19 cellular contexts compared by ENCODE assay signal in the genomic region with DNA sequence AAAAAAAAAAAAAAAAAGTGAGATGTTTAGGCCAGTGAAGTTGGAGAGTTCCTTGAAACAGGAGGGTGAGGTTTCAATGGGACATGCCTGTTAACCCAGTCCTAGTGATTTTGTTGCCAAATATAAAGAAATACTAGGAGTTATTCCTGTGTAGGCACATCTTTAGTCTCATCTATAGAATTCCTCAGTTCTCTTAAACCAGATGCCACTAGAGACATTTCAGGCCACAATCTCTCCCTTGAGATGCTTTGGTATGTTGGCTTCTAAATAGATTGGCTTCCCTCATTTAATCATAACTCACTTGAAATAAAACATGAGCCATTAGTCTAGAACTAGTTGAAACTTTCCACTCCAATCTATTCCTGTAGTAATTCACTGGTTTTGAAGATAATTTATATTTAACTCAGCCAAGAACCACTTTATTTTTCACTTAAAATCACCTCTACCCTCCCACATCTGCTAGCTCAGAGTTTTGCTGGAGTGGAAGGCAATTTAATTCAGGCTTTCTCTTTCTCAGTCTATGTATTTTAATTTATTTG. TPM values are rescaled to one million over a fixed set of nuclear protein-coding genes. Genes with fewer than 3 reads are reported as not detected.
DNase-seq lines count a peak whose midpoint lies in the region; ATAC-seq and TF ChIP-seq lines count a peak whose summit lies in the region.
"Had no signal": no experiment of that assay in that cellular context is flagged by ENCODE, and none has a peak within 500 bp of the region (broad histone marks: within the 10 kb centered on the region; RNA-seq: fewer than 3 reads in every experiment).

No MANE protein-coding gene starts in this region.

- H3K9me3 Mint-ChIP-seq in activated naive CD4-positive, alpha-beta T cell treated with anti-CD3 and anti-CD28 coated beads, Interleukin-2, amount 10 ng/mL, durations not matched to agents 7 days and 5 days = no peaks in the 10 kb centered on the region
- no peaks in the 10 kb centered on the region for H3K9me3 Mint-ChIP-seq in activated CD4-positive, alpha-beta T cell treated with anti-CD3 and anti-CD28 coated beads for 36 hours (ENCODE audit: low read depth)
- H3K9me3 Mint-ChIP-seq: CD8-positive, alpha-beta T cell; HFFc6 had no signal

- no peaks in the 10 kb centered on the region for H3K36me3 Mint-ChIP-seq in activated naive CD4-positive, alpha-beta T cell treated with anti-CD3 and anti-CD28 coated beads, Interleukin-2, amount 10 ng/mL, durations not matched to agents 7 days and 5 days
- no peaks in the 10 kb centered on the region for H3K36me3 Mint-ChIP-seq in activated CD4-positive, alpha-beta T cell treated with anti-CD3 and anti-CD28 coated beads for 36 hours (ENCODE audit: low read depth)

- H3K9ac ChIP-seq in SK-N-SH = no peak overlapping the region
- H3K9ac ChIP-seq: KMS-11 had no signal

- H3K79me2 ChIP-seq in SK-N-SH (ENCODE audit: insufficient read depth) = no peaks in the 10 kb centered on the region

- H3K27ac ChIP-seq in SK-N-SH (ENCODE audit: low read depth in 2 of 2, low read length in 1 of 2) (no peak overlapping the region), transverse colon (no peak overlapping the region)
- H3K27ac ChIP-seq: KMS-11, PC-9 had no signal

- H4K20me1 ChIP-seq in SK-N-SH (ENCODE audit: insufficient read depth) = no peaks in the 10 kb centered on the region

- TF ChIP-seq CTCF in SK-N-SH (IDR thresholded peaks at IDR 0.05) = no peak
- TF ChIP-seq CTCF in fibroblast of the aortic adventitia (IDR thresholded peaks at IDR 0.05; ENCODE audit: insufficient read depth, low read length) = no peak
- TF ChIP-seq CTCF in transverse colon (IDR thresholded peaks at IDR 0.05) = no peak

- no peak overlapping the region for H3K27ac Mint-ChIP-seq in activated naive CD4-positive, alpha-beta T cell treated with anti-CD3 and anti-CD28 coated beads, Interleukin-2, amount 10 ng/mL, durations not matched to agents 7 days and 5 days
- no peak overlapping the region for H3K27ac Mint-ChIP-seq in activated CD4-positive, alpha-beta T cell treated with anti-CD3 and anti-CD28 coated beads for 36 hours
- H3K27ac Mint-ChIP-seq: CD8-positive, alpha-beta T cell; HFFc6 had no signal

- peaks cover 4% of the 10 kb centered on the region for H3K27me3 Mint-ChIP-seq in activated naive CD4-positive, alpha-beta T cell treated with anti-CD3 and anti-CD28 coated beads, Interleukin-2, amount 10 ng/mL, durations not matched to agents 7 days and 5 days
- H3K27me3 Mint-ChIP-seq in activated CD4-positive, alpha-beta T cell treated with anti-CD3 and anti-CD28 coated beads for 36 hours = no peaks in the 10 kb centered on the region

- DNase-seq in GM03348 (ENCODE audit: low spot score) = peak; percentile 27
- no peak for DNase-seq in SK-N-SH
- peak; percentile 21 for DNase-seq in fibroblast of the aortic adventitia (ENCODE audit: low read depth)
- no peak for DNase-seq in activated naive CD4-positive, alpha-beta T cell treated with anti-CD3 and anti-CD28 coated beads, Interleukin-2, amount 10 ng/mL, durations not matched to agents 7 days and 5 days
- DNase-seq in activated CD4-positive, alpha-beta T cell treated with anti-CD3 and anti-CD28 coated beads for 36 hours = no peak
- DNase-seq in NCI-H748 (lab: John Stamatoyannopoulos, UW; ENCODE audit: unreplicated experiment) = no peak
- DNase-seq in transverse colon = no peak
- DNase-seq: ACHN; BE2C; CD8-positive, alpha-beta T cell; DMS53; HFFc6; NCI-H1417 treated with DMSO at 0.1 percent for 48 hours; NCI-H1930; NCI-H226; NCI-H524; PC-9; SW 1271 had no signal

- no peak overlapping the region for H3K4me2 ChIP-seq in SK-N-SH
- H3K4me2 ChIP-seq: KMS-11, PC-9 had no signal

- no peaks in the 10 kb centered on the region for H3K4me1 Mint-ChIP-seq in activated naive CD4-positive, alpha-beta T cell treated with anti-CD3 and anti-CD28 coated beads, Interleukin-2, amount 10 ng/mL, durations not matched to agents 7 days and 5 days
- H3K4me1 Mint-ChIP-seq in activated CD4-positive, alpha-beta T cell treated with anti-CD3 and anti-CD28 coated beads for 36 hours = no peaks in the 10 kb centered on the region

- H3K4me1 ChIP-seq in SK-N-SH (ENCODE audit: control insufficient read depth in 1 of 2, insufficient read depth in 2 of 2, low read depth in 1 of 2, low read length in 1 of 2) (no peaks in the 10 kb centered on the region), transverse colon (peaks cover 0 to 3% (median 0%) of the 10 kb centered on the region in 4 donors)
- H3K4me1 ChIP-seq: BE2C had no signal

- no peaks in the 10 kb centered on the region for H3K36me3 ChIP-seq in SK-N-SH (replicated peaks in 1 of 2; ENCODE audit: control insufficient read depth in 1 of 2, insufficient read depth in 2 of 2, low read length in 1 of 2)
- H3K36me3 ChIP-seq in transverse colon = no peaks in the 10 kb centered on the region
- H3K36me3 ChIP-seq: BE2C had no signal

- H2AFZ ChIP-seq in SK-N-SH (ENCODE audit: low read depth) = no peak overlapping the region
- H2AFZ ChIP-seq: PC-9 had no signal

- CTCF ChIA-PET in SK-N-SH (lab: Yijun Ruan, JAX) = no interaction called here
- CTCF ChIA-PET in activated naive CD4-positive, alpha-beta T cell treated with anti-CD3 and anti-CD28 coated beads, Interleukin-2, amount 10 ng/mL, durations not matched to agents 7 days and 5 days (lab: Charles Lee) = no interaction called here
- CTCF ChIA-PET in activated CD4-positive, alpha-beta T cell treated with anti-CD3 and anti-CD28 coated beads for 36 hours (lab: Charles Lee) = no interaction called here

- H3K9me3 ChIP-seq in SK-N-SH (no peaks in the 10 kb centered on the region), transverse colon (no peaks in the 10 kb centered on the region)
- H3K9me3 ChIP-seq: BE2C had no signal

- no peaks in the 10 kb centered on the region for H3F3A ChIP-seq in SK-N-SH (replicated peaks; ENCODE audit: insufficient read depth)

- no peak for TF ChIP-seq RAD21 in SK-N-SH (IDR thresholded peaks at IDR 0.05; ENCODE audit: low read length)

- intact Hi-C loops in activated CD4-positive, alpha-beta T cell treated with anti-CD3 and anti-CD28 coated beads for 36 hours (cut with DNase I, micrococcal nuclease) = no loop called here
- intact Hi-C loops in transverse colon (cut with DNase I; ENCODE audit: low total_unique reads) = no loop called here

- POLR2A ChIA-PET in SK-N-SH (lab: Yijun Ruan, JAX) = no interaction called here
- POLR2A ChIA-PET in activated CD4-positive, alpha-beta T cell treated with anti-CD3 and anti-CD28 coated beads for 36 hours (lab: Charles Lee) = no interaction called here

- H3K27me3 ChIP-seq in SK-N-SH (ENCODE audit: insufficient read depth) = no peaks in the 10 kb centered on the region
- no peaks in the 10 kb centered on the region for H3K27me3 ChIP-seq in transverse colon
- H3K27me3 ChIP-seq: BE2C had no signal

- TF ChIP-seq POLR2A in transverse colon (IDR thresholded peaks at IDR 0.05) = no peak

- H3K9me2 ChIP-seq in SK-N-SH = no peaks in the 10 kb centered on the region

- TF ChIP-seq EP300 in SK-N-SH (IDR thresholded peaks at IDR 0.05; ENCODE audit: borderline replicate concordance in 1 of 2, low read depth in 1 of 2, low read length in 1 of 2) (no peak), transverse colon (IDR thresholded peaks at IDR 0.05; ENCODE audit: low read depth) (no peak)

- in situ Hi-C loops in transverse colon (cut with MboI; ENCODE audit: low pct_ligation_motif_present in 1 of 4, low pct_unique_long_range_greater_than_20kb in 1 of 4, low sequenced_read_pairs in 3 of 4) = no loop called here

- ATAC-seq in activated CD4-positive, alpha-beta T cell treated with anti-CD3 and anti-CD28 coated beads for 36 hours = no peak
- ATAC-seq: CD8-positive, alpha-beta T cell had no signal

- H3K4me3 Mint-ChIP-seq in activated naive CD4-positive, alpha-beta T cell treated with anti-CD3 and anti-CD28 coated beads, Interleukin-2, amount 10 ng/mL, durations not matched to agents 7 days and 5 days = no peak overlapping the region
- H3K4me3 Mint-ChIP-seq in activated CD4-positive, alpha-beta T cell treated with anti-CD3 and anti-CD28 coated beads for 36 hours = no peak overlapping the region
- H3K4me3 Mint-ChIP-seq: CD8-positive, alpha-beta T cell; HFFc6 had no signal

- H3K4me3 ChIP-seq in SK-N-SH (ENCODE audit: low read depth in 2 of 2, low read length in 1 of 2) (no peak overlapping the region), fibroblast of the aortic adventitia (ENCODE audit: low read depth, low read length) (no peak overlapping the region), transverse colon (no peak overlapping the region)
- H3K4me3 ChIP-seq: PC-9 had no signal

TF ChIP-seq in SK-N-SH, 30 proteins besides CTCF, POLR2A, EP300 and RAD21 (continues in another document):
- no peak for TF ChIP-seq POLR2AphosphoS5 (IDR thresholded peaks at IDR 0.05; ENCODE audit: low read depth, low read length)
- TF ChIP-seq, protein P1, sequence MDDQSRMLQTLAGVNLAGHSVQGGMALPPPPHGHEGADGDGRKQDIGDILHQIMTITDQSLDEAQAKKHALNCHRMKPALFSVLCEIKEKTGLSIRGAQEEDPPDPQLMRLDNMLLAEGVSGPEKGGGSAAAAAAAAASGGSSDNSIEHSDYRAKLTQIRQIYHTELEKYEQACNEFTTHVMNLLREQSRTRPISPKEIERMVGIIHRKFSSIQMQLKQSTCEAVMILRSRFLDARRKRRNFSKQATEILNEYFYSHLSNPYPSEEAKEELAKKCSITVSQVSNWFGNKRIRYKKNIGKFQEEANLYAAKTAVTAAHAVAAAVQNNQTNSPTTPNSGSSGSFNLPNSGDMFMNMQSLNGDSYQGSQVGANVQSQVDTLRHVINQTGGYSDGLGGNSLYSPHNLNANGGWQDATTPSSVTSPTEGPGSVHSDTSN (IDR thresholded peaks at IDR 0.05) = 0 out of 2 replicates have a peak, but pooled peaks have one; percentile 4
- no peak for TF ChIP-seq MEF2A (IDR thresholded peaks at IDR 0.05; ENCODE audit: borderline replicate concordance, low read depth)
- no peak for TF ChIP-seq ELF1 (IDR thresholded peaks at IDR 0.05)
- TF ChIP-seq TEAD4 (IDR thresholded peaks at IDR 0.05; ENCODE audit: borderline replicate concordance, insufficient read depth) = no peak

RNA-seq across cellular contexts. Expression of a gene that starts 29.8 kb away (rescaled TPM):
- 4.9 and 7.0 TPM in 2 replicates for polyA plus RNA-seq in SK-N-SH (2012; rRNA removed)
- polyA plus RNA-seq in SK-N-SH (2012; cell fraction: cytosol; rRNA removed) = 9.9 and 10.6 TPM in 2 replicates
- 2.9 and 4.0 TPM in 2 replicates for polyA plus RNA-seq in SK-N-SH (2012; cell fraction: nucleus; rRNA removed)
- 6.8 and 14.9 TPM in 2 replicates for total RNA-seq in fibroblast of the aortic adventitia (ENCODE audit: low replicate concordance)
- total RNA-seq in activated CD4-positive, alpha-beta T cell treated with anti-CD3 and anti-CD28 coated beads for 36 hours = 1 to 10 TPM; 5.0 to 5.6 TPM
- total RNA-seq in transverse colon = 10 to 100 TPM in 3 of 4 donors, 1 to 10 TPM in 1; 6.0 to 16.2 (median 11.5) TPM
- total RNA-seq: PC-9 had no signal

Comparison
In these comparisons a context has a peak if more than half of its experiments do, and no peak if none do; other contexts are left out.
1. DNase-seq: peak in GM03348 (single experiment) and fibroblast of the aortic adventitia (single experiment); none in SK-N-SH (single experiment), activated naive CD4-positive, alpha-beta T cell treated with anti-CD3 and anti-CD28 coated beads, Interleukin-2, amount 10 ng/mL, durations not matched to agents 7 days and 5 days (single experiment), activated CD4-positive, alpha-beta T cell treated with anti-CD3 and anti-CD28 coated beads for 36 hours (single experiment), NCI-H748 (single experiment) and transverse colon (single experiment).